ENCODE assay signal across 10 cellular contexts in the genomic region with DNA sequence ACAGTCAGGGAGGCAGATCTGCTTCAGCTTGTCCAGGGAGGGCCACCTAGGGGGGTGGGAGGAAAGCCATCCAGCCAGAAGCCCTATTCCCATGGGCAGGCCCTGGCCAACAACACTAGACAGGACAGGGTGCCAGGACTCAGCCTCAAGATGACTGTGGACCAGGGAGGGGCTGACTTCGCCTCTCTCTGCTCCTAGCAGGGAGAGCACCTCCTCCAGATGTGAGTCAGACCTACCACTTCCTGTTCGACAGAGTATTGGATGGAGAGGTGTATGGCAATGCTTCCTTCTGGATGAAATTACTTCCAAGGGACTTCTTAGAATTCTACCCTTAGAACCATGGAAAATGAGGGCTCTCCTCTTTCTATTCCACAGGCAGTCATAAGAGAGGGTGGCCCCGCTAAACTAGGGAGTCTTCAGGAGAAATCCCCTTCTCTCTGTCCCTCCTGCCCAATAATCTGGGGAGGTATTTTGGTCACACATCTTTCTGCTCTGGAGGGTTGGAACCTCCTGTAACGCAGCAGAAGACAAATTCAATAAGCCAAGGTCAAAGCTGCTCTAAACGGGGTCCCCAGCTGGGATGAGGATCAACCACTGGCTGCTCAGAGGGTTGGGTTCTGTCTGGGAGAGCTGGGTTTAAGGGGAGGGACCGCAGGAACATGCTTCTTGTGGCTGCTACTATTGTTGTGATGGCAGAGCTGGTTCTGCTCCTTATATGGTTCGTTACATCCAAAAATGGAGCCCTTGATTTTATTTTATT. TPM values are rescaled to one million over a fixed set of nuclear protein-coding genes. Genes with fewer than 3 reads are reported as not detected.
DNase-seq lines count a peak whose midpoint lies in the region; ATAC-seq and TF ChIP-seq lines count a peak whose summit lies in the region.
"Had no signal": no experiment of that assay in that cellular context is flagged by ENCODE, and none has a peak within 500 bp of the region (broad histone marks: within the 10 kb centered on the region; RNA-seq: fewer than 3 reads in every experiment).

No MANE protein-coding gene starts in this region.

- H3K4me3 ChIP-seq in GM23248, result no peak overlapping the region
- H3K4me3 ChIP-seq in RWPE2 (ENCODE audit: severe bottlenecking), result no peak overlapping the region
- H3K4me3 ChIP-seq: gastroesophageal sphincter, lung had no signal

- no peak overlapping the region for H3K4me2 ChIP-seq in GM23248 (ENCODE audit: unreplicated experiment)

- no peak overlapping the region for H3K27ac ChIP-seq in GM23248
- H3K27ac ChIP-seq in RWPE2 (ENCODE audit: poor library complexity, severe bottlenecking), result no peak overlapping the region
- no peak overlapping the region for H3K27ac ChIP-seq in foreskin keratinocyte
- H3K27ac ChIP-seq: gastroesophageal sphincter had no signal

- no peaks in the 10 kb centered on the region for H3K79me2 ChIP-seq in GM23248 (ENCODE audit: insufficient read depth)

- H3K27me3 ChIP-seq in GM23248 (replicated peaks; ENCODE audit: insufficient read depth), result no peaks in the 10 kb centered on the region
- H3K27me3 ChIP-seq in RWPE2 (ENCODE audit: insufficient read depth, poor library complexity, severe bottlenecking), result no peaks in the 10 kb centered on the region
- no peaks in the 10 kb centered on the region for H3K27me3 ChIP-seq in foreskin keratinocyte

- 48 to 61% methylated on average over 7 of the region's 7 CpGs for WGBS in GM23248 (ENCODE audit: low coverage in 1 of 2, low lambda C conversion rate in 2 of 2, missing lambda C conversion rate in 2 of 2), 2 experiments

- no peaks in the 10 kb centered on the region for H3F3A ChIP-seq in GM23248 (ENCODE audit: insufficient read depth)

- in situ Hi-C loops in GM23248 (cut with MboI), result loop anchor here (10.0 kb wide), 2 partner anchors 225 to 825 kb away; no protein-coding TSS in a partner anchor

- no peaks in the 10 kb centered on the region for H3K9me2 ChIP-seq in GM23248 (ENCODE audit: insufficient read depth)

- H3K4me1 ChIP-seq in GM23248 (ENCODE audit: insufficient read depth) (no peaks in the 10 kb centered on the region), RWPE2 (ENCODE audit: insufficient read depth, poor library complexity, severe bottlenecking) (no peaks in the 10 kb centered on the region), foreskin keratinocyte (peaks cover 10% of the 10 kb centered on the region)
- H3K4me1 ChIP-seq: gastroesophageal sphincter had no signal

- DNase-seq in EL (peak; percentile 59), GM23248 (peak; percentile 79), RWPE2 (ENCODE audit: low spot score) (no peak), foreskin keratinocyte (peak in 1 of 2 donors; percentile 66), NCI-H1105 (lab: John Stamatoyannopoulos, UW) (no peak), NCI-H2081 (lab: John Stamatoyannopoulos, UW) (no peak)
- DNase-seq: DMS79 had no signal

- peak overlapping the region; percentile 61 for H2AFZ ChIP-seq in GM23248

- TF ChIP-seq CTCF in RWPE2 (IDR thresholded peaks at IDR 0.05; ENCODE audit: poor library complexity, severe bottlenecking) (no peak), foreskin keratinocyte (conservative IDR thresholded peaks at IDR 0.05) (no peak)

- ATAC-seq in RWPE2 (ENCODE audit: low read depth) (peak; percentile 94), foreskin keratinocyte (peak; percentile 100), HG03025 (IDR thresholded peaks at IDR 0.05; ENCODE audit: low FRiP score, unreplicated experiment) (no peak)
- ATAC-seq: gastroesophageal sphincter had no signal

- H3K36me3 ChIP-seq in GM23248 (ENCODE audit: low read depth), result no peaks in the 10 kb centered on the region
- no peaks in the 10 kb centered on the region for H3K36me3 ChIP-seq in RWPE2 (ENCODE audit: low read depth)
- H3K36me3 ChIP-seq: gastroesophageal sphincter had no signal

- no peaks in the 10 kb centered on the region for H3K9me3 ChIP-seq in GM23248 (ENCODE audit: low read depth)
- H3K9me3 ChIP-seq in RWPE2 (ENCODE audit: severe bottlenecking), result no peaks in the 10 kb centered on the region
- H3K9me3 ChIP-seq: gastroesophageal sphincter had no signal

- H3K9ac ChIP-seq in GM23248, result no peak overlapping the region

- no peaks in the 10 kb centered on the region for H4K20me1 ChIP-seq in GM23248 (ENCODE audit: insufficient read depth)

RNA-seq across cellular contexts. Expression of a gene that starts 23.2 kb away (rescaled TPM):
- total RNA-seq in GM23248 (2014; rRNA removed; shearing (Covaris generic)), result 4.0 and 7.8 TPM in 2 replicates
- polyA plus RNA-seq in GM23248 (2016; fragmentation: Nextera tagmentation; extraction: Ambion mirVana), result 6.9 and 7.7 TPM in 2 replicates
- total RNA-seq in foreskin keratinocyte, result 18.1 and 22.2 TPM in 2 replicates
- polyA plus RNA-seq in foreskin keratinocyte, result 15.4 and 20.9 TPM in 2 replicates

RNA-seq across cellular contexts. Expression of a gene that starts 28.5 kb away (rescaled TPM):
- total RNA-seq in GM23248 (2014; rRNA removed; shearing (Covaris generic)), result 58.4 and 62.8 TPM in 2 replicates
- polyA plus RNA-seq in GM23248 (2016; fragmentation: Nextera tagmentation; extraction: Ambion mirVana), result 80.4 and 83.2 TPM in 2 replicates
- 31.7 and 36.3 TPM in 2 replicates for total RNA-seq in foreskin keratinocyte
- polyA plus RNA-seq in foreskin keratinocyte, result 17.5 and 20.8 TPM in 2 replicates

Comparison
In these comparisons a context has a peak if more than half of its experiments do, and no peak if none do; other contexts are left out.
1. DNase-seq: peak in EL (single experiment) and GM23248 (single experiment); none in RWPE2 (single experiment), NCI-H1105 (single experiment) and NCI-H2081 (0 of 2).